In the genomic region with DNA sequence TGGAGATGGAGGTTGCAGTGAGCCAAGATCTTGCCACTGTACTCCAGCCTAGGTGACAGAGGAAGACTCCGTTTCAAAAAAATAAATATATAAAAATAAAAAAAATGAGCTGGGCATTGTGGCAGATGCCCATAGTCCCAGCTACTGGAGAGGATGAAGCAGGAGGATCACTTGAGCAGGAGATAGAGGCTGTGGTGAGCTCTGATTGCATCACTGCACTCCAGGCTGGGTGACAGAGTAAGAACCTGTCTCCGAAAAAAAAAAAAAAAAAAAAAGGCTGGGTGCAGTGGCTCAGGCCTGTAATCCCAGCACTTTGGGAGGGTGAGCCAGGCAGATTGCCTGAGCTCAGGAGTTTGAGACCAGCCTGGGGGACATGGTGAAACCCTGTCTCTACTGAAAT, we compare ENCODE assay signal across 25 cellular contexts.
"Had no signal": no experiment of that assay in that cellular context is flagged by ENCODE, and none has a peak within 500 bp of the region (broad histone marks: within the 10 kb centered on the region; RNA-seq: fewer than 3 reads in every experiment).

No MANE protein-coding gene starts in this region.

- H3K27ac ChIP-seq: coronary artery, Peyer's patch, SJSA1 had no signal

- H3K9me3 ChIP-seq: MG63, SJSA1 had no signal

- H3K27me3 ChIP-seq: MG63, Peyer's patch, SJSA1 had no signal

- DNase-seq: activated CD4-positive, alpha-beta T cell treated with anti-CD3 and anti-CD28 coated beads for 48 hours; activated CD4-positive, alpha-beta T cell treated with anti-CD3 and anti-CD28 coated beads, Interleukin-2, amount 50 U/mL, for 4 hours; activated CD4-positive, CD25-positive, alpha-beta regulatory T cell treated with anti-CD3 and anti-CD28 coated beads, Interleukin-2, amount 50 U/mL, for 72 hours; activated CD8-positive, alpha-beta memory T cell treated with anti-CD3 and anti-CD28 coated beads, Interleukin-2, amount 50 U/mL, for 48 hours; activated CD8-positive, alpha-beta T cell treated with anti-CD3 and anti-CD28 coated beads, Interleukin-2, amount 10 ng/mL, durations not matched to agents 7 days and 5 days; activated naive CD4-positive, alpha-beta T cell treated with anti-CD3 and anti-CD28 coated beads, Interleukin-2, amount 50 U/mL, for 16 hours; activated naive CD8-positive, alpha-beta T cell treated with anti-CD3 and anti-CD28 coated beads, Interleukin-2, amount 10 ng/mL, durations not matched to agents 7 days and 5 days; activated T-cell treated with anti-CD3 and anti-CD28 coated beads, Interleukin-2, amount 50 U/mL, for 1 hour; central memory CD4-positive, alpha-beta T cell; MG63; NCI-H1092 treated with DMSO at 0.1 percent for 48 hours; NCI-H1436; NCI-H1694 treated with DMSO at 0.1 percent for 48 hours; NCI-H2029 treated with DMSO at 0.1 percent for 48 hours; NCI-H345; NCI-H510A; NCI-H526 treated with DMSO at 0.1 percent for 48 hours; NCI-H82; Peyer's patch; SHP77; SW 1271 had no signal

- ATAC-seq: activated CD8-positive, alpha-beta T cell treated with anti-CD3 and anti-CD28 coated beads, Interleukin-2, amount 10 ng/mL, durations not matched to agents 7 days and 5 days; SK-N-SH treated with all-trans-retinoic acid at 6 μM for 48 hours had no signal

- H3K4me3 Mint-ChIP-seq: activated CD8-positive, alpha-beta T cell treated with anti-CD3 and anti-CD28 coated beads, Interleukin-2, amount 10 ng/mL, durations not matched to agents 7 days and 5 days; activated naive CD8-positive, alpha-beta T cell treated with anti-CD3 and anti-CD28 coated beads, Interleukin-2, amount 10 ng/mL, durations not matched to agents 7 days and 5 days had no signal

- FAIRE-seq: bronchial epithelial cell had no signal

- H3K27me3 Mint-ChIP-seq: activated naive CD8-positive, alpha-beta T cell treated with anti-CD3 and anti-CD28 coated beads, Interleukin-2, amount 10 ng/mL, durations not matched to agents 7 days and 5 days had no signal

- H3K27ac Mint-ChIP-seq: activated CD8-positive, alpha-beta T cell treated with anti-CD3 and anti-CD28 coated beads, Interleukin-2, amount 10 ng/mL, durations not matched to agents 7 days and 5 days; activated naive CD8-positive, alpha-beta T cell treated with anti-CD3 and anti-CD28 coated beads, Interleukin-2, amount 10 ng/mL, durations not matched to agents 7 days and 5 days had no signal

- H3K4me1 ChIP-seq: SJSA1 had no signal

- H3K4me3 ChIP-seq: coronary artery, MG63, Peyer's patch, SJSA1 had no signal

- H3K36me3 ChIP-seq: MG63, SJSA1 had no signal
